1 cellular context compared by ENCODE assay signal in the genomic region with DNA sequence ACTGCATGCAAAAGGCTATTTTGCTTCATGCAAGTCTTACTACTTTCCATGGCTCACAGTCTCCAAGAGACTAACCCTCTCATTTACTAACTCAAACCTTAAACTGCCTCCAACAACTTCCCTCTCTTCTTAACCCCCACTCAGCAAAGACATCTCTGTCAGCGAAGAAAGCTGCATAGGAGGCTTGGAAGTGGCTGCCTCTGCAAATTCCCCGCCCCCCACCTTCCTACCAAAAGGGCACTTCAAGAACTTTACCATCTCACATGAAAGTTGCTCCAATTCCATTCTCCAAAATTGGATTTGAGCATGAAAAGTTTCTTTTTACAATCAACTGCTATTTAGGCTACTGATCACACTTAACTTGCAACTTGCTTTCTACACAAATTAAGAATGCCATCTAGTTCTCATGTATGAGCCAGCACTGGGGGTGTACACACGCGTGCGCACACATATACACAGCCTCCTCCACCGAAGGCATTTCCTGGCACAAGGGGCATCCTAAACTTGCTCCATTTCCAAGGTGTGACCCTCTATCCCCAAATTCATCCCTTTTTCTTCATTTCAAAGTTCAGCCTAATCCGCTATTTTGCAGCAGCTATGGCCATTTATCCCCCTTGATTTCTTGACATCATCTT.
A peak's percentile ranks its signal among the peaks of the same experiment; 100 is the strongest.
TF ChIP-seq lines count a peak whose summit lies in the region.

No MANE protein-coding gene starts in this region.

TF ChIP-seq in K562, 482 proteins besides CTCF, POLR2A, EP300 and RAD21 (continued from another document):
- TF ChIP-seq ZNF253 (CRISPR knock-in tag; conservative IDR thresholded peaks at IDR 0.05) (no peak), KDM1A (IDR thresholded peaks at IDR 0.05) (peak in 1 of 2 experiments; percentile 61; a peak in 1 of 4 replicates), MAZ (CRISPR knock-in tag; conservative IDR thresholded peaks at IDR 0.05 in 1 of 2, IDR thresholded peaks at IDR 0.05 in 1 of 2) (no peak), ILF3 (IDR thresholded peaks at IDR 0.05; ENCODE audit: borderline replicate concordance) (no peak), ETV6 (IDR thresholded peaks at IDR 0.05; ENCODE audit: borderline replicate concordance in 1 of 2, low read depth in 2 of 2, low read length in 1 of 2) (no peak), ETV6 (CRISPR knock-in tag; IDR thresholded peaks at IDR 0.05; ENCODE audit: borderline replicate concordance) (no peak)
